Comparison of ENCODE assay signal across 22 cellular contexts in the genomic region with DNA sequence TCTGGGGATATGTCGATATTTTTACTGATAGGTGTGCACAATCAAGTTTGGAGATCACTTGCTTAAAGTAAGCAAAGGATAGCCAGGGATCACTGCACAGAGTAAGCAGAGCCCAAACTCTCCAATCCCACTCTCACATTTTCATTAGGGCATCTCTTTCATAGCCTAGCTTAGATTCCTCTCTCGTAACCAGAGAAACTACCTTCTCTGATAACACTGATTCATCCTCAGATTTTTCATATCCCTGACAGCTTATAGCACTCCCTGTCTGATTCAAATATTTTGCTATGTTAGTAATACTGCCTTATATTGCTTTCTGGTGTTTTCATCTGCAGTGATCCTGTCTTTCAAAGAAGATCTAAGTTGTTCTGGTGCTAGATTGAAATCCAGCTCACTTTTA.
DNase-seq lines count a peak whose midpoint lies in the region; ATAC-seq, FAIRE-seq and TF ChIP-seq lines count a peak whose summit lies in the region.
"Had no signal": no experiment of that assay in that cellular context is flagged by ENCODE, and none has a peak within 500 bp of the region (broad histone marks: within the 10 kb centered on the region; RNA-seq: fewer than 3 reads in every experiment).

No MANE protein-coding gene starts in this region.

- no peak for DNase-seq in A549 (ENCODE audit: low read depth in 1 of 2, low spot score in 1 of 2)
- peak; percentile 7 for DNase-seq in HCEC 1CT
- peak; percentile 57 for DNase-seq in amniotic epithelial cell (ENCODE audit: low read depth)
- peak in 1 of 2 donors; percentile 33 for DNase-seq in foreskin keratinocyte
- no peak for DNase-seq in NCI-H1417 (lab: John Stamatoyannopoulos, UW)
- DNase-seq in NCI-H2029 (lab: John Stamatoyannopoulos, UW), result no peak
- no peak for DNase-seq in activated CD4-positive, alpha-beta T cell treated with anti-CD3 and anti-CD28 coated beads, Interleukin-2, amount 10 ng/mL, durations not matched to agents 24 days and 14 days
- DNase-seq: Calu3; CD8-positive, alpha-beta T cell; DMS79; H9; Kasumi-1; NCI-H1092 treated with DMSO at 0.1 percent for 48 hours; NCI-H2081 treated with DMSO at 0.1 percent for 48 hours; NCI-H524; NCI-H82; OCI-M1; SIG-M5 had no signal

- no peak for TF ChIP-seq POLR2A in A549 (IDR thresholded peaks at IDR 0.05; ENCODE audit: low read length)

- H3K36me3 Mint-ChIP-seq in activated CD4-positive, alpha-beta T cell treated with anti-CD3 and anti-CD28 coated beads, Interleukin-2, amount 10 ng/mL, durations not matched to agents 24 days and 14 days (ENCODE audit: low read depth), result no peaks in the 10 kb centered on the region
- H3K36me3 Mint-ChIP-seq: CD8-positive, alpha-beta T cell had no signal

- WGBS in A549 (ENCODE audit: missing lambda C conversion rate), result 76% methylated on average over 2 of the region's 2 CpGs

- TF ChIP-seq EP300 in A549 (IDR thresholded peaks at IDR 0.05), result no peak

- no peaks in the 10 kb centered on the region for H3K27me3 Mint-ChIP-seq in activated CD4-positive, alpha-beta T cell treated with anti-CD3 and anti-CD28 coated beads, Interleukin-2, amount 10 ng/mL, durations not matched to agents 24 days and 14 days

- CTCF ChIA-PET in A549 (lab: Yijun Ruan, JAX), result no interaction called here

- H3K27ac ChIP-seq in A549 (no peak overlapping the region), foreskin keratinocyte (peak overlapping the region; percentile 23)
- H3K27ac ChIP-seq: BLaER1 treated with 17β-estradiol and CSF1 and Interleukin-3, amounts not matched to agents 10 nM and 100 nM; HL-60 had no signal

- no peaks in the 10 kb centered on the region for H3K4me1 Mint-ChIP-seq in activated CD4-positive, alpha-beta T cell treated with anti-CD3 and anti-CD28 coated beads, Interleukin-2, amount 10 ng/mL, durations not matched to agents 24 days and 14 days
- H3K4me1 Mint-ChIP-seq: H9 had no signal

- FAIRE-seq in A549 (lab: Jason Lieb, UNC), result peak; percentile 18
- FAIRE-seq: G401.6 had no signal

- H3K9me3 ChIP-seq in A549, result no peaks in the 10 kb centered on the region

- H3K27ac Mint-ChIP-seq in activated CD4-positive, alpha-beta T cell treated with anti-CD3 and anti-CD28 coated beads, Interleukin-2, amount 10 ng/mL, durations not matched to agents 24 days and 14 days, result no peak overlapping the region
- H3K27ac Mint-ChIP-seq: CD8-positive, alpha-beta T cell; H9 had no signal

- no peak overlapping the region for H3K4me3 ChIP-seq in A549
- H3K4me3 ChIP-seq: BLaER1 treated with 17β-estradiol and CSF1 and Interleukin-3, amounts not matched to agents 10 nM and 100 nM had no signal

- intact Hi-C loops in activated CD4-positive, alpha-beta T cell treated with anti-CD3 and anti-CD28 coated beads, Interleukin-2, amount 10 ng/mL, durations not matched to agents 24 days and 14 days (cut with micrococcal nuclease), result no loop called here

- ATAC-seq in A549 (no peak), foreskin keratinocyte (no peak), GM18867 (IDR thresholded peaks at IDR 0.05; ENCODE audit: unreplicated experiment) (no peak)
- ATAC-seq: CD8-positive, alpha-beta T cell had no signal

- H3K4me3 Mint-ChIP-seq in activated CD4-positive, alpha-beta T cell treated with anti-CD3 and anti-CD28 coated beads, Interleukin-2, amount 10 ng/mL, durations not matched to agents 24 days and 14 days, result no peak overlapping the region
- H3K4me3 Mint-ChIP-seq: CD8-positive, alpha-beta T cell; H9 had no signal

- no peak for TF ChIP-seq RAD21 in A549 (conservative IDR thresholded peaks at IDR 0.05 in 1 of 2, IDR thresholded peaks at IDR 0.05 in 1 of 2)

- TF ChIP-seq CTCF in A549 (IDR thresholded peaks at IDR 0.05) (no peak), foreskin keratinocyte (conservative IDR thresholded peaks at IDR 0.05) (no peak)

- POLR2A ChIA-PET in A549 (lab: Yijun Ruan, JAX), result no interaction called here

- H3K4me1 ChIP-seq in A549, result no peaks in the 10 kb centered on the region
- H3K4me1 ChIP-seq in foreskin keratinocyte, result peaks cover 15% of the 10 kb centered on the region
- H3K4me1 ChIP-seq: BLaER1 treated with 17β-estradiol and CSF1 and Interleukin-3, amounts not matched to agents 10 nM and 100 nM had no signal

- no peaks in the 10 kb centered on the region for H3K27me3 ChIP-seq in foreskin keratinocyte
- H3K27me3 ChIP-seq: BLaER1 treated with 17β-estradiol and CSF1 and Interleukin-3, amounts not matched to agents 10 nM and 100 nM had no signal

- H3K4me2 ChIP-seq in A549, result no peak overlapping the region
- H3K4me2 ChIP-seq: BLaER1 treated with 17β-estradiol and CSF1 and Interleukin-3, amounts not matched to agents 10 nM and 100 nM had no signal

- no peaks in the 10 kb centered on the region for H3K9me3 Mint-ChIP-seq in activated CD4-positive, alpha-beta T cell treated with anti-CD3 and anti-CD28 coated beads, Interleukin-2, amount 10 ng/mL, durations not matched to agents 24 days and 14 days
- H3K9me3 Mint-ChIP-seq: CD8-positive, alpha-beta T cell had no signal

TF ChIP-seq in A549, 52 proteins besides CTCF, POLR2A, EP300 and RAD21:
- TF ChIP-seq, protein P1, sequence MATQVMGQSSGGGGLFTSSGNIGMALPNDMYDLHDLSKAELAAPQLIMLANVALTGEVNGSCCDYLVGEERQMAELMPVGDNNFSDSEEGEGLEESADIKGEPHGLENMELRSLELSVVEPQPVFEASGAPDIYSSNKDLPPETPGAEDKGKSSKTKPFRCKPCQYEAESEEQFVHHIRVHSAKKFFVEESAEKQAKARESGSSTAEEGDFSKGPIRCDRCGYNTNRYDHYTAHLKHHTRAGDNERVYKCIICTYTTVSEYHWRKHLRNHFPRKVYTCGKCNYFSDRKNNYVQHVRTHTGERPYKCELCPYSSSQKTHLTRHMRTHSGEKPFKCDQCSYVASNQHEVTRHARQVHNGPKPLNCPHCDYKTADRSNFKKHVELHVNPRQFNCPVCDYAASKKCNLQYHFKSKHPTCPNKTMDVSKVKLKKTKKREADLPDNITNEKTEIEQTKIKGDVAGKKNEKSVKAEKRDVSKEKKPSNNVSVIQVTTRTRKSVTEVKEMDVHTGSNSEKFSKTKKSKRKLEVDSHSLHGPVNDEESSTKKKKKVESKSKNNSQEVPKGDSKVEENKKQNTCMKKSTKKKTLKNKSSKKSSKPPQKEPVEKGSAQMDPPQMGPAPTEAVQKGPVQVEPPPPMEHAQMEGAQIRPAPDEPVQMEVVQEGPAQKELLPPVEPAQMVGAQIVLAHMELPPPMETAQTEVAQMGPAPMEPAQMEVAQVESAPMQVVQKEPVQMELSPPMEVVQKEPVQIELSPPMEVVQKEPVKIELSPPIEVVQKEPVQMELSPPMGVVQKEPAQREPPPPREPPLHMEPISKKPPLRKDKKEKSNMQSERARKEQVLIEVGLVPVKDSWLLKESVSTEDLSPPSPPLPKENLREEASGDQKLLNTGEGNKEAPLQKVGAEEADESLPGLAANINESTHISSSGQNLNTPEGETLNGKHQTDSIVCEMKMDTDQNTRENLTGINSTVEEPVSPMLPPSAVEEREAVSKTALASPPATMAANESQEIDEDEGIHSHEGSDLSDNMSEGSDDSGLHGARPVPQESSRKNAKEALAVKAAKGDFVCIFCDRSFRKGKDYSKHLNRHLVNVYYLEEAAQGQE (IDR thresholded peaks at IDR 0.05), result no peak
- no peak for TF ChIP-seq NFE2L2 (conservative IDR thresholded peaks at IDR 0.05; ENCODE audit: low read length)
- no peak for TF ChIP-seq CHD4 (IDR thresholded peaks at IDR 0.05; ENCODE audit: borderline replicate concordance)
- TF ChIP-seq, protein P2, sequence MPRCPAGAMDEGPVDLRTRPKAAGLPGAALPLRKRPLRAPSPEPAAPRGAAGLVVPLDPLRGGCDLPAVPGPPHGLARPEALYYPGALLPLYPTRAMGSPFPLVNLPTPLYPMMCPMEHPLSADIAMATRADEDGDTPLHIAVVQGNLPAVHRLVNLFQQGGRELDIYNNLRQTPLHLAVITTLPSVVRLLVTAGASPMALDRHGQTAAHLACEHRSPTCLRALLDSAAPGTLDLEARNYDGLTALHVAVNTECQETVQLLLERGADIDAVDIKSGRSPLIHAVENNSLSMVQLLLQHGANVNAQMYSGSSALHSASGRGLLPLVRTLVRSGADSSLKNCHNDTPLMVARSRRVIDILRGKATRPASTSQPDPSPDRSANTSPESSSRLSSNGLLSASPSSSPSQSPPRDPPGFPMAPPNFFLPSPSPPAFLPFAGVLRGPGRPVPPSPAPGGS (IDR thresholded peaks at IDR 0.05), result no peak
- no peak for TF ChIP-seq EHMT2 (IDR thresholded peaks at IDR 0.05; ENCODE audit: low read depth)
- no peak for TF ChIP-seq FOSL2 (IDR thresholded peaks at IDR 0.05)
- no peak for TF ChIP-seq FOSL2 (CRISPR knock-in tag; IDR thresholded peaks at IDR 0.05)
- TF ChIP-seq POLR2AphosphoS2 (conservative IDR thresholded peaks at IDR 0.05; ENCODE audit: low read length), result no peak
- TF ChIP-seq GATA3 (IDR thresholded peaks at IDR 0.05; ENCODE audit: borderline replicate concordance), result no peak
- TF ChIP-seq EHF (CRISPR knock-in tag; IDR thresholded peaks at IDR 0.05), result no peak
- TF ChIP-seq, protein P3, sequence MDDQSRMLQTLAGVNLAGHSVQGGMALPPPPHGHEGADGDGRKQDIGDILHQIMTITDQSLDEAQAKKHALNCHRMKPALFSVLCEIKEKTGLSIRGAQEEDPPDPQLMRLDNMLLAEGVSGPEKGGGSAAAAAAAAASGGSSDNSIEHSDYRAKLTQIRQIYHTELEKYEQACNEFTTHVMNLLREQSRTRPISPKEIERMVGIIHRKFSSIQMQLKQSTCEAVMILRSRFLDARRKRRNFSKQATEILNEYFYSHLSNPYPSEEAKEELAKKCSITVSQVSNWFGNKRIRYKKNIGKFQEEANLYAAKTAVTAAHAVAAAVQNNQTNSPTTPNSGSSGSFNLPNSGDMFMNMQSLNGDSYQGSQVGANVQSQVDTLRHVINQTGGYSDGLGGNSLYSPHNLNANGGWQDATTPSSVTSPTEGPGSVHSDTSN (IDR thresholded peaks at IDR 0.05), result no peak
- TF ChIP-seq ATOH8 (CRISPR knock-in tag; IDR thresholded peaks at IDR 0.05; ENCODE audit: low read depth), result no peak
- TF ChIP-seq RARB (CRISPR knock-in tag; IDR thresholded peaks at IDR 0.05), result no peak
- TF ChIP-seq JUN (IDR thresholded peaks at IDR 0.05), result no peak
- no peak for TF ChIP-seq HDAC2 (IDR thresholded peaks at IDR 0.05)
- TF ChIP-seq HEYL (CRISPR knock-in tag; IDR thresholded peaks at IDR 0.05), result no peak
- no peak for TF ChIP-seq RNF2 (IDR thresholded peaks at IDR 0.05; ENCODE audit: borderline replicate concordance, low read depth)
- TF ChIP-seq CEBPB (IDR thresholded peaks at IDR 0.05), result no peak
- TF ChIP-seq CBX8 (IDR thresholded peaks at IDR 0.05), result no peak

Comparison
In these comparisons a context has a peak if more than half of its experiments do, and no peak if none do; other contexts are left out.
1. DNase-seq: peak in HCEC 1CT (single experiment) and amniotic epithelial cell (single experiment); none in A549 (0 of 2), NCI-H1417 (0 of 3), NCI-H2029 (single experiment) and activated CD4-positive, alpha-beta T cell treated with anti-CD3 and anti-CD28 coated beads, Interleukin-2, amount 10 ng/mL, durations not matched to agents 24 days and 14 days (single experiment).